Comparison of ENCODE assay signal across 1 cellular context in genomic region chr12:2011641-2012607, GRCh38.
TF ChIP-seq lines count a peak whose summit lies in the region.

No MANE protein-coding gene starts in this region.

TF ChIP-seq in GM23338, 12 proteins besides CTCF, POLR2A, EP300 and RAD21 (continued from another document):
- TF ChIP-seq ZNF462 (CRISPR knock-in tag; IDR thresholded peaks at IDR 0.05): no peak
- TF ChIP-seq NANOG (IDR thresholded peaks at IDR 0.05; ENCODE audit: borderline replicate concordance): no peak
- TF ChIP-seq POLR2AphosphoS5 (IDR thresholded peaks at IDR 0.05; ENCODE audit: low read depth): no peak
- TF ChIP-seq ZNF114 (CRISPR knock-in tag; IDR thresholded peaks at IDR 0.05): no peak
- no peak for TF ChIP-seq CREB1 (CRISPR knock-in tag; IDR thresholded peaks at IDR 0.05; ENCODE audit: low read depth)
- no peak for TF ChIP-seq STAT1 (IDR thresholded peaks at IDR 0.05; ENCODE audit: unreplicated experiment)
- no peak for TF ChIP-seq REST (IDR thresholded peaks at IDR 0.05; ENCODE audit: unreplicated experiment)
- TF ChIP-seq EZH2phosphoT487 (IDR thresholded peaks at IDR 0.05; ENCODE audit: unreplicated experiment): no peak
- TF ChIP-seq ETS1 (IDR thresholded peaks at IDR 0.05): no peak
- no peak for TF ChIP-seq ZNF331 (CRISPR knock-in tag; IDR thresholded peaks at IDR 0.05; ENCODE audit: low read depth)
